8 cellular contexts compared by ENCODE assay signal in genomic region chr2:45909677-45910191, GRCh38.
DNase-seq lines count a peak whose midpoint lies in the region; ATAC-seq, FAIRE-seq and TF ChIP-seq lines count a peak whose summit lies in the region.

No MANE protein-coding gene starts in this region.

- intact Hi-C loops in HCT116 (cut with micrococcal nuclease) (no loop called here), ascending aorta (cut with DNase I) (no loop called here)
- intact Hi-C loops in CD4-positive, alpha-beta memory T cell (cut with micrococcal nuclease): no loop called here

- BruUV-seq in HCT116 (replicated peaks; lab: Mats Ljungman, UMichigan): no TSS peak

- 0 out of 2 replicates have a peak overlapping the region, but pooled peaks have one; percentile 5 for H3K9ac ChIP-seq in HCT116 (ENCODE audit: low read length)

- H3K4me3 ChIP-seq in HCT116 (replicated peaks in 1 of 2; ENCODE audit: low read depth in 1 of 2, low read length in 2 of 2) (no peak overlapping the region), NB4 (ENCODE audit: low read depth, low read length) (no peak overlapping the region), kidney epithelial cell (ENCODE audit: low read depth, low read length) (no peak overlapping the region), ascending aorta (no peak overlapping the region)
- no peak overlapping the region for H3K4me3 ChIP-seq in CD4-positive, alpha-beta memory T cell (ENCODE audit: low read length in 2 of 2)

- no peaks in the 10 kb centered on the region for H3K9me2 ChIP-seq in HCT116 (ENCODE audit: insufficient read depth)

- H3K27ac ChIP-seq in HCT116 (ENCODE audit: low read depth, low read length) (peak overlapping the region; percentile 22), ascending aorta (no peak overlapping the region)
- no peak overlapping the region for H3K27ac ChIP-seq in CD4-positive, alpha-beta memory T cell (ENCODE audit: low read depth, low read length)

- peaks cover 8 to 26% of the 10 kb centered on the region in 2 experiments for H3K4me1 ChIP-seq in HCT116 (ENCODE audit: control insufficient read depth in 1 of 2, insufficient read depth in 2 of 2, low read length in 2 of 2)
- H3K4me1 ChIP-seq in CD4-positive, alpha-beta memory T cell (ENCODE audit: insufficient read depth, low read length): no peaks in the 10 kb centered on the region
- no peaks in the 10 kb centered on the region for H3K4me1 ChIP-seq in ascending aorta

- RAD21 ChIA-PET in HCT116 (lab: Charles Lee; ENCODE audit: low non-redundant PET in 1 of 2, low total read pairs in 2 of 2, uncharacterized antibody in 2 of 2, unreplicated experiment in 2 of 2): no interaction called here

- peaks cover 0 to 4% of the 10 kb centered on the region in 2 donors for H3K36me3 Mint-ChIP-seq in CD4-positive, alpha-beta memory T cell

- no peaks in the 10 kb centered on the region for H3K36me3 ChIP-seq in HCT116 (ENCODE audit: control insufficient read depth in 1 of 2, insufficient read depth in 2 of 2, low read length in 2 of 2)
- no peaks in the 10 kb centered on the region for H3K36me3 ChIP-seq in kidney epithelial cell (ENCODE audit: control insufficient read depth, insufficient read depth, low read length)
- no peaks in the 10 kb centered on the region for H3K36me3 ChIP-seq in CD4-positive, alpha-beta memory T cell (ENCODE audit: insufficient read depth, low read length)
- no peaks in the 10 kb centered on the region for H3K36me3 ChIP-seq in ascending aorta

- POLR2A ChIA-PET in HCT116 (lab: Charles Lee): no interaction called here
- POLR2A ChIA-PET in CD4-positive, alpha-beta memory T cell (lab: Charles Lee; ENCODE audit: partially characterized antibody): no interaction called here

- H3K79me2 ChIP-seq in HCT116 (ENCODE audit: insufficient read depth, low read length): no peaks in the 10 kb centered on the region

- peaks cover 0 to 3% (median under 1%) of the 10 kb centered on the region in 4 donors for H3K4me1 Mint-ChIP-seq in CD4-positive, alpha-beta memory T cell

- CTCF ChIA-PET in HCT116 (lab: Charles Lee): no interaction called here
- CTCF ChIA-PET in CD4-positive, alpha-beta memory T cell (lab: Charles Lee; ENCODE audit: partially characterized antibody): no interaction called here

- no peaks in the 10 kb centered on the region for H4K20me1 ChIP-seq in HCT116 (ENCODE audit: insufficient read depth)

- H3K9me3 ChIP-seq in HCT116 (ENCODE audit: control insufficient read depth in 1 of 2, insufficient read depth in 1 of 2, low read depth in 1 of 2, low read length in 2 of 2) (no peaks in the 10 kb centered on the region), ascending aorta (no peaks in the 10 kb centered on the region)
- no peaks in the 10 kb centered on the region for H3K9me3 ChIP-seq in CD4-positive, alpha-beta memory T cell (ENCODE audit: control insufficient read depth in 1 of 2, low read length in 2 of 2)

- no peak overlapping the region for H2AFZ ChIP-seq in HCT116 (ENCODE audit: low read depth, low read length, poor library complexity, severe bottlenecking)

- H3K4me3 Mint-ChIP-seq in CD4-positive, alpha-beta memory T cell: no peak overlapping the region

- no peaks in the 10 kb centered on the region for H3K27me3 ChIP-seq in HCT116 (ENCODE audit: insufficient read depth, low read length)
- no peaks in the 10 kb centered on the region for H3K27me3 ChIP-seq in kidney epithelial cell (ENCODE audit: control insufficient read depth, insufficient read depth, low read length)
- no peaks in the 10 kb centered on the region for H3K27me3 ChIP-seq in CD4-positive, alpha-beta memory T cell (ENCODE audit: insufficient read depth, low read length)
- no peaks in the 10 kb centered on the region for H3K27me3 ChIP-seq in ascending aorta

- peak; percentile 25 for TF ChIP-seq RAD21 in HCT116 (IDR thresholded peaks at IDR 0.05; ENCODE audit: low read depth)

- peak overlapping the region; percentile 47 for H3K4me2 ChIP-seq in HCT116 (ENCODE audit: low read length)

- DNase-seq in GM18507 (ENCODE audit: extremely low spot score, insufficient read length, low read depth) (no peak), HCT116 (ENCODE audit: low read depth, low spot score) (peak; percentile 48), NB4 (ENCODE audit: low read depth) (peak; percentile 15), kidney epithelial cell (ENCODE audit: low read depth) (peak; percentile 34), middle frontal gyrus (ENCODE audit: extremely low spot score, low spot score) (no peak), RCC 7860 (ENCODE audit: low spot score) (no peak), ascending aorta (ENCODE audit: low spot score in 2 of 2) (no peak)
- no peak for DNase-seq in CD4-positive, alpha-beta memory T cell

- FAIRE-seq in GM18507 (lab: Jason Lieb, UNC): peak; percentile 83
- no peak for FAIRE-seq in RCC 7860 (lab: Jason Lieb, UNC)

- peak; percentile 76 for ATAC-seq in HCT116

- H3K27ac Mint-ChIP-seq in CD4-positive, alpha-beta memory T cell: no peak overlapping the region

- peaks cover 0 to 2% (median 0%) of the 10 kb centered on the region in 8 donors for H3K9me3 Mint-ChIP-seq in CD4-positive, alpha-beta memory T cell

- no peak for TF ChIP-seq POLR2A in HCT116 (IDR thresholded peaks at IDR 0.05; ENCODE audit: borderline replicate concordance, extremely low read depth, insufficient read depth, insufficient read length)
- no peak for TF ChIP-seq POLR2A in NB4 (IDR thresholded peaks at IDR 0.05; ENCODE audit: extremely low read depth, insufficient read length)

- TF ChIP-seq CTCF in HCT116 (IDR thresholded peaks at IDR 0.05 in 2 of 3, conservative IDR thresholded peaks at IDR 0.05 in 1 of 3; ENCODE audit: borderline replicate concordance in 1 of 3, insufficient read depth in 1 of 3, low read depth in 2 of 3, low read length in 2 of 3) (no peak), NB4 (IDR thresholded peaks at IDR 0.05; ENCODE audit: low read depth, low read length) (no peak), kidney epithelial cell (IDR thresholded peaks at IDR 0.05; ENCODE audit: insufficient read depth, low read length, poor library complexity, severe bottlenecking) (no peak), ascending aorta (IDR thresholded peaks at IDR 0.05) (no peak)

- H3K27me3 Mint-ChIP-seq in CD4-positive, alpha-beta memory T cell: no peaks in the 10 kb centered on the region

TF ChIP-seq in HCT116, 20 proteins besides CTCF, POLR2A, EP300 and RAD21 (continues in another document):
- TF ChIP-seq CEBPB (IDR thresholded peaks at IDR 0.05; ENCODE audit: low read depth): 0 out of 2 replicates have a peak, but pooled peaks have one; percentile 30
- no peak; the same call in 1 of the 2 replicates for TF ChIP-seq ELF1 (IDR thresholded peaks at IDR 0.05; ENCODE audit: borderline replicate concordance, low read depth)
- no peak for TF ChIP-seq REST (IDR thresholded peaks at IDR 0.05; ENCODE audit: low read depth)
- no peak for TF ChIP-seq ATF3 (IDR thresholded peaks at IDR 0.05)
- TF ChIP-seq EGR1 (IDR thresholded peaks at IDR 0.05; ENCODE audit: low read depth): peak; percentile 17; the same call in 1 of the 2 replicates
- peak; percentile 90; the same call in 1 of the 2 replicates for TF ChIP-seq CBX3 (IDR thresholded peaks at IDR 0.05; ENCODE audit: low read depth)
- TF ChIP-seq SP1 (IDR thresholded peaks at IDR 0.05; ENCODE audit: low read depth): peak; percentile 85
- TF ChIP-seq ZNF274 (IDR thresholded peaks at IDR 0.05; ENCODE audit: low read depth, low read length): no peak
- no peak for TF ChIP-seq ZBTB33 (IDR thresholded peaks at IDR 0.05; ENCODE audit: extremely low read depth, insufficient replicate concordance, low read length)
- TF ChIP-seq EZH2phosphoT487 (IDR thresholded peaks at IDR 0.05; ENCODE audit: borderline replicate concordance): no peak
- no peak for TF ChIP-seq ZFX (IDR thresholded peaks at IDR 0.05)
- TF ChIP-seq FOSL1 (IDR thresholded peaks at IDR 0.05; ENCODE audit: low read depth): peak; percentile 85

Comparison
In these comparisons a context has a peak if more than half of its experiments do, and no peak if none do; other contexts are left out.
1. DNase-seq: peak in HCT116 (single experiment), NB4 (single experiment) and kidney epithelial cell (single experiment); none in GM18507 (single experiment), middle frontal gyrus (single experiment), RCC 7860 (single experiment), CD4-positive, alpha-beta memory T cell (0 of 5) and ascending aorta (0 of 2).